Comparison of ENCODE assay signal across 1 cellular context in the genomic region with DNA sequence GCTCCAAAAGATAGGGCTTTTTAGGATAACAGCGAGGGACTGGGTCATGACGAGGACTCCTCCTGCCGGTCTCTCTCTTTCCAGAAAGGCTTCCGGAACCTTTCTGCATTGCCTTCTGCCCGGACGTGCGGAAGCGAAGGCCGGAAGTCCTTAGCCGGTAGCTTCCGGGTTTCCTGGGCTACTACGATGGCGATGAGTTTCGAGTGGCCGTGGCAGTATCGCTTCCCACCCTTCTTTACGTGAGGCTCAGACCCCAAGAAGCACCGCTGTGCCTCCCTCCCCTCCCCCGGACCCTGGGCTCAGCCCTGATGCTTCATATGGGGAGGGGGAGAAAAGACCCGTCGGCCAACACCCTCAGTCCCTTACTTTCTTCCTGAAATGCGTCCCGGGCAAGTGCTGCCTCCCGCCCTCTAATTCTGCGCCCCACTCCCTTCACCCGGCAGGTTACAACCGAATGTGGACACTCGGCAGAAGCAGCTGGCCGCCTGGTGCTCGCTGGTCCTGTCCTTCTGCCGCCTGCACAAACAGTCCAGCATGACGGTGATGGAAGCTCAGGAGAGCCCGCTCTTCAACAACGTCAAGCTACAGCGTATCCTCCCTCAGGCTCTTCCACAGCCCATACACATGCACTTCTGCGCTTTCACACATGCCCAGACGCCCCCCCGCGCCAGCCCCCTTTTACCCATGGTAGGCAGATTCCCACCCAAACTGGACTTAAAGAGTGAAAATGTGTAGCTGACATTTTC.
TF ChIP-seq lines count a peak whose summit lies in the region.

A gene (plus strand): TSS at position 160 of the 746 bp plus-strand sequence. CDS start 27 bp downstream, at position 187.

TF ChIP-seq in K562, 482 proteins besides CTCF, POLR2A, EP300 and RAD21 (continued from another document and continues in another):
- TF ChIP-seq RCOR1 (IDR thresholded peaks at IDR 0.05; ENCODE audit: borderline replicate concordance in 1 of 2, low read depth in 2 of 2, low read length in 2 of 2), result peak in 1 of 2 experiments; percentile 78; a peak in 2 of 4 replicates
- peak; percentile 50; the same call in 1 of the 2 replicates for TF ChIP-seq SMAD4 (CRISPR knock-in tag; conservative IDR thresholded peaks at IDR 0.05)
- TF ChIP-seq KLF13 (tag; IDR thresholded peaks at IDR 0.05; ENCODE audit: borderline replicate concordance, low read depth), result 0 out of 2 replicates have a peak, but pooled peaks have one; percentile 59
- TF ChIP-seq BACH1 (tag; IDR thresholded peaks at IDR 0.05), result no peak
- TF ChIP-seq ZNF780A (CRISPR knock-in tag; IDR thresholded peaks at IDR 0.05), result no peak
- TF ChIP-seq PPARD (CRISPR knock-in tag; IDR thresholded peaks at IDR 0.05), result no peak
- TF ChIP-seq, protein P1, sequence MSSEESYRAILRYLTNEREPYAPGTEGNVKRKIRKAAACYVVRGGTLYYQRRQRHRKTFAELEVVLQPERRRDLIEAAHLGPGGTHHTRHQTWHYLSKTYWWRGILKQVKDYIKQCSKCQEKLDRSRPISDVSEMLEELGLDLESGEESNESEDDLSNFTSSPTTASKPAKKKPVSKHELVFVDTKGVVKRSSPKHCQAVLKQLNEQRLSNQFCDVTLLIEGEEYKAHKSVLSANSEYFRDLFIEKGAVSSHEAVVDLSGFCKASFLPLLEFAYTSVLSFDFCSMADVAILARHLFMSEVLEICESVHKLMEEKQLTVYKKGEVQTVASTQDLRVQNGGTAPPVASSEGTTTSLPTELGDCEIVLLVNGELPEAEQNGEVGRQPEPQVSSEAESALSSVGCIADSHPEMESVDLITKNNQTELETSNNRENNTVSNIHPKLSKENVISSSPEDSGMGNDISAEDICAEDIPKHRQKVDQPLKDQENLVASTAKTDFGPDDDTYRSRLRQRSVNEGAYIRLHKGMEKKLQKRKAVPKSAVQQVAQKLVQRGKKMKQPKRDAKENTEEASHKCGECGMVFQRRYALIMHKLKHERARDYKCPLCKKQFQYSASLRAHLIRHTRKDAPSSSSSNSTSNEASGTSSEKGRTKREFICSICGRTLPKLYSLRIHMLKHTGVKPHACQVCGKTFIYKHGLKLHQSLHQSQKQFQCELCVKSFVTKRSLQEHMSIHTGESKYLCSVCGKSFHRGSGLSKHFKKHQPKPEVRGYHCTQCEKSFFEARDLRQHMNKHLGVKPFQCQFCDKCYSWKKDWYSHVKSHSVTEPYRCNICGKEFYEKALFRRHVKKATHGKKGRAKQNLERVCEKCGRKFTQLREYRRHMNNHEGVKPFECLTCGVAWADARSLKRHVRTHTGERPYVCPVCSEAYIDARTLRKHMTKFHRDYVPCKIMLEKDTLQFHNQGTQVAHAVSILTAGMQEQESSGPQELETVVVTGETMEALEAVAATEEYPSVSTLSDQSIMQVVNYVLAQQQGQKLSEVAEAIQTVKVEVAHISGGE (CRISPR knock-in tag; IDR thresholded peaks at IDR 0.05), result peak; percentile 97 to 99 (median 98)
- TF ChIP-seq PML (IDR thresholded peaks at IDR 0.05; ENCODE audit: low read length), result peak; percentile 85
- no peak for TF ChIP-seq MAFF (IDR thresholded peaks at IDR 0.05; ENCODE audit: low read length)
- TF ChIP-seq, protein P2, sequence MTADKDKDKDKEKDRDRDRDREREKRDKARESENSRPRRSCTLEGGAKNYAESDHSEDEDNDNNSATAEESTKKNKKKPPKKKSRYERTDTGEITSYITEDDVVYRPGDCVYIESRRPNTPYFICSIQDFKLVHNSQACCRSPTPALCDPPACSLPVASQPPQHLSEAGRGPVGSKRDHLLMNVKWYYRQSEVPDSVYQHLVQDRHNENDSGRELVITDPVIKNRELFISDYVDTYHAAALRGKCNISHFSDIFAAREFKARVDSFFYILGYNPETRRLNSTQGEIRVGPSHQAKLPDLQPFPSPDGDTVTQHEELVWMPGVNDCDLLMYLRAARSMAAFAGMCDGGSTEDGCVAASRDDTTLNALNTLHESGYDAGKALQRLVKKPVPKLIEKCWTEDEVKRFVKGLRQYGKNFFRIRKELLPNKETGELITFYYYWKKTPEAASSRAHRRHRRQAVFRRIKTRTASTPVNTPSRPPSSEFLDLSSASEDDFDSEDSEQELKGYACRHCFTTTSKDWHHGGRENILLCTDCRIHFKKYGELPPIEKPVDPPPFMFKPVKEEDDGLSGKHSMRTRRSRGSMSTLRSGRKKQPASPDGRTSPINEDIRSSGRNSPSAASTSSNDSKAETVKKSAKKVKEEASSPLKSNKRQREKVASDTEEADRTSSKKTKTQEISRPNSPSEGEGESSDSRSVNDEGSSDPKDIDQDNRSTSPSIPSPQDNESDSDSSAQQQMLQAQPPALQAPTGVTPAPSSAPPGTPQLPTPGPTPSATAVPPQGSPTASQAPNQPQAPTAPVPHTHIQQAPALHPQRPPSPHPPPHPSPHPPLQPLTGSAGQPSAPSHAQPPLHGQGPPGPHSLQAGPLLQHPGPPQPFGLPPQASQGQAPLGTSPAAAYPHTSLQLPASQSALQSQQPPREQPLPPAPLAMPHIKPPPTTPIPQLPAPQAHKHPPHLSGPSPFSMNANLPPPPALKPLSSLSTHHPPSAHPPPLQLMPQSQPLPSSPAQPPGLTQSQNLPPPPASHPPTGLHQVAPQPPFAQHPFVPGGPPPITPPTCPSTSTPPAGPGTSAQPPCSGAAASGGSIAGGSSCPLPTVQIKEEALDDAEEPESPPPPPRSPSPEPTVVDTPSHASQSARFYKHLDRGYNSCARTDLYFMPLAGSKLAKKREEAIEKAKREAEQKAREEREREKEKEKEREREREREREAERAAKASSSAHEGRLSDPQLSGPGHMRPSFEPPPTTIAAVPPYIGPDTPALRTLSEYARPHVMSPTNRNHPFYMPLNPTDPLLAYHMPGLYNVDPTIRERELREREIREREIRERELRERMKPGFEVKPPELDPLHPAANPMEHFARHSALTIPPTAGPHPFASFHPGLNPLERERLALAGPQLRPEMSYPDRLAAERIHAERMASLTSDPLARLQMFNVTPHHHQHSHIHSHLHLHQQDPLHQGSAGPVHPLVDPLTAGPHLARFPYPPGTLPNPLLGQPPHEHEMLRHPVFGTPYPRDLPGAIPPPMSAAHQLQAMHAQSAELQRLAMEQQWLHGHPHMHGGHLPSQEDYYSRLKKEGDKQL (CRISPR knock-in tag; IDR thresholded peaks at IDR 0.05; ENCODE audit: borderline replicate concordance), result no peak
- TF ChIP-seq HDAC3 (IDR thresholded peaks at IDR 0.05; ENCODE audit: borderline replicate concordance, partially characterized antibody), result peak; percentile 22
- peak; percentile 52; the same call in 1 of the 2 replicates for TF ChIP-seq PHF21A (IDR thresholded peaks at IDR 0.05; ENCODE audit: borderline replicate concordance, low read depth)
- TF ChIP-seq CREM (IDR thresholded peaks at IDR 0.05; ENCODE audit: low read depth), result peak; percentile 80
- peak; percentile 99 for TF ChIP-seq ZC3H11A (IDR thresholded peaks at IDR 0.05; ENCODE audit: low read depth, low read length)
- TF ChIP-seq ZNF146 (CRISPR knock-in tag; IDR thresholded peaks at IDR 0.05; ENCODE audit: unreplicated experiment), result no peak
- TF ChIP-seq, protein P3, sequence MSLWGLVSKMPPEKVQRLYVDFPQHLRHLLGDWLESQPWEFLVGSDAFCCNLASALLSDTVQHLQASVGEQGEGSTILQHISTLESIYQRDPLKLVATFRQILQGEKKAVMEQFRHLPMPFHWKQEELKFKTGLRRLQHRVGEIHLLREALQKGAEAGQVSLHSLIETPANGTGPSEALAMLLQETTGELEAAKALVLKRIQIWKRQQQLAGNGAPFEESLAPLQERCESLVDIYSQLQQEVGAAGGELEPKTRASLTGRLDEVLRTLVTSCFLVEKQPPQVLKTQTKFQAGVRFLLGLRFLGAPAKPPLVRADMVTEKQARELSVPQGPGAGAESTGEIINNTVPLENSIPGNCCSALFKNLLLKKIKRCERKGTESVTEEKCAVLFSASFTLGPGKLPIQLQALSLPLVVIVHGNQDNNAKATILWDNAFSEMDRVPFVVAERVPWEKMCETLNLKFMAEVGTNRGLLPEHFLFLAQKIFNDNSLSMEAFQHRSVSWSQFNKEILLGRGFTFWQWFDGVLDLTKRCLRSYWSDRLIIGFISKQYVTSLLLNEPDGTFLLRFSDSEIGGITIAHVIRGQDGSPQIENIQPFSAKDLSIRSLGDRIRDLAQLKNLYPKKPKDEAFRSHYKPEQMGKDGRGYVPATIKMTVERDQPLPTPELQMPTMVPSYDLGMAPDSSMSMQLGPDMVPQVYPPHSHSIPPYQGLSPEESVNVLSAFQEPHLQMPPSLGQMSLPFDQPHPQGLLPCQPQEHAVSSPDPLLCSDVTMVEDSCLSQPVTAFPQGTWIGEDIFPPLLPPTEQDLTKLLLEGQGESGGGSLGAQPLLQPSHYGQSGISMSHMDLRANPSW (CRISPR knock-in tag; IDR thresholded peaks at IDR 0.05), result peak; percentile 12; the same call in 1 of the 2 replicates
- TF ChIP-seq, protein P4, sequence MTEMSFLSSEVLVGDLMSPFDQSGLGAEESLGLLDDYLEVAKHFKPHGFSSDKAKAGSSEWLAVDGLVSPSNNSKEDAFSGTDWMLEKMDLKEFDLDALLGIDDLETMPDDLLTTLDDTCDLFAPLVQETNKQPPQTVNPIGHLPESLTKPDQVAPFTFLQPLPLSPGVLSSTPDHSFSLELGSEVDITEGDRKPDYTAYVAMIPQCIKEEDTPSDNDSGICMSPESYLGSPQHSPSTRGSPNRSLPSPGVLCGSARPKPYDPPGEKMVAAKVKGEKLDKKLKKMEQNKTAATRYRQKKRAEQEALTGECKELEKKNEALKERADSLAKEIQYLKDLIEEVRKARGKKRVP (CRISPR knock-in tag; IDR thresholded peaks at IDR 0.05), result peak; percentile 42; the same call in 1 of the 2 replicates
- peak; percentile 52; the same call in 1 of the 2 replicates for TF ChIP-seq TOE1 (IDR thresholded peaks at IDR 0.05; ENCODE audit: borderline replicate concordance)
- TF ChIP-seq TOE1 (CRISPR knock-in tag; IDR thresholded peaks at IDR 0.05; ENCODE audit: borderline replicate concordance, low read depth), result no peak
- TF ChIP-seq, protein P5, sequence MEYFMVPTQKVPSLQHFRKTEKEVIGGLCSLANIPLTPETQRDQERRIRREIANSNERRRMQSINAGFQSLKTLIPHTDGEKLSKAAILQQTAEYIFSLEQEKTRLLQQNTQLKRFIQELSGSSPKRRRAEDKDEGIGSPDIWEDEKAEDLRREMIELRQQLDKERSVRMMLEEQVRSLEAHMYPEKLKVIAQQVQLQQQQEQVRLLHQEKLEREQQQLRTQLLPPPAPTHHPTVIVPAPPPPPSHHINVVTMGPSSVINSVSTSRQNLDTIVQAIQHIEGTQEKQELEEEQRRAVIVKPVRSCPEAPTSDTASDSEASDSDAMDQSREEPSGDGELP (CRISPR knock-in tag; IDR thresholded peaks at IDR 0.05; ENCODE audit: borderline replicate concordance), result peak; percentile 54; the same call in 1 of the 2 replicates
- no peak for TF ChIP-seq ZNF707 (CRISPR knock-in tag; conservative IDR thresholded peaks at IDR 0.05)
- peak; percentile 72 for TF ChIP-seq RBM39 (optimal IDR thresholded peaks at IDR 0.05; ENCODE audit: low read depth, low read length)
- TF ChIP-seq, protein P6, sequence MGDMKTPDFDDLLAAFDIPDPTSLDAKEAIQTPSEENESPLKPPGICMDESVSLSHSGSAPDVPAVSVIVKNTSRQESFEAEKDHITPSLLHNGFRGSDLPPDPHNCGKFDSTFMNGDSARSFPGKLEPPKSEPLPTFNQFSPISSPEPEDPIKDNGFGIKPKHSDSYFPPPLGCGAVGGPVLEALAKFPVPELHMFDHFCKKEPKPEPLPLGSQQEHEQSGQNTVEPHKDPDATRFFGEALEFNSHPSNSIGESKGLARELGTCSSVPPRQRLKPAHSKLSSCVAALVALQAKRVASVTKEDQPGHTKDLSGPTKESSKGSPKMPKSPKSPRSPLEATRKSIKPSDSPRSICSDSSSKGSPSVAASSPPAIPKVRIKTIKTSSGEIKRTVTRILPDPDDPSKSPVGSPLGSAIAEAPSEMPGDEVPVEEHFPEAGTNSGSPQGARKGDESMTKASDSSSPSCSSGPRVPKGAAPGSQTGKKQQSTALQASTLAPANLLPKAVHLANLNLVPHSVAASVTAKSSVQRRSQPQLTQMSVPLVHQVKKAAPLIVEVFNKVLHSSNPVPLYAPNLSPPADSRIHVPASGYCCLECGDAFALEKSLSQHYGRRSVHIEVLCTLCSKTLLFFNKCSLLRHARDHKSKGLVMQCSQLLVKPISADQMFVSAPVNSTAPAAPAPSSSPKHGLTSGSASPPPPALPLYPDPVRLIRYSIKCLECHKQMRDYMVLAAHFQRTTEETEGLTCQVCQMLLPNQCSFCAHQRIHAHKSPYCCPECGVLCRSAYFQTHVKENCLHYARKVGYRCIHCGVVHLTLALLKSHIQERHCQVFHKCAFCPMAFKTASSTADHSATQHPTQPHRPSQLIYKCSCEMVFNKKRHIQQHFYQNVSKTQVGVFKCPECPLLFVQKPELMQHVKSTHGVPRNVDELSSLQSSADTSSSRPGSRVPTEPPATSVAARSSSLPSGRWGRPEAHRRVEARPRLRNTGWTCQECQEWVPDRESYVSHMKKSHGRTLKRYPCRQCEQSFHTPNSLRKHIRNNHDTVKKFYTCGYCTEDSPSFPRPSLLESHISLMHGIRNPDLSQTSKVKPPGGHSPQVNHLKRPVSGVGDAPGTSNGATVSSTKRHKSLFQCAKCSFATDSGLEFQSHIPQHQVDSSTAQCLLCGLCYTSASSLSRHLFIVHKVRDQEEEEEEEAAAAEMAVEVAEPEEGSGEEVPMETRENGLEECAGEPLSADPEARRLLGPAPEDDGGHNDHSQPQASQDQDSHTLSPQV (IDR thresholded peaks at IDR 0.05), result peak; percentile 24; the same call in 1 of the 2 replicates
- 0 out of 2 replicates have a peak, but pooled peaks have one; percentile 20 for TF ChIP-seq SMARCE1 (IDR thresholded peaks at IDR 0.05)
- TF ChIP-seq CBX8 (IDR thresholded peaks at IDR 0.05; ENCODE audit: borderline replicate concordance, extremely low read depth, low read depth, low read length, poor library complexity, severe bottlenecking), result no peak
- TF ChIP-seq FOSL1 (tag; conservative IDR thresholded peaks at IDR 0.05), result 0 out of 2 replicates have a peak, but pooled peaks have one; percentile 39
- TF ChIP-seq, protein P7, sequence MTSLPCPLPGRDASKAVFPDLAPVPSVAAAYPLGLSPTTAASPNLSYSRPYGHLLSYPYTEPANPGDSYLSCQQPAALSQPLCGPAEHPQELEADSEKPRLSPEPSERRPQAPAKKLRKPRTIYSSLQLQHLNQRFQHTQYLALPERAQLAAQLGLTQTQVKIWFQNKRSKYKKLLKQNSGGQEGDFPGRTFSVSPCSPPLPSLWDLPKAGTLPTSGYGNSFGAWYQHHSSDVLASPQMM (CRISPR knock-in tag; IDR thresholded peaks at IDR 0.05), result no peak
- TF ChIP-seq ZFX (CRISPR knock-in tag; IDR thresholded peaks at IDR 0.05), result peak; percentile 21; the same call in 1 of the 2 replicates
- TF ChIP-seq, protein P8, sequence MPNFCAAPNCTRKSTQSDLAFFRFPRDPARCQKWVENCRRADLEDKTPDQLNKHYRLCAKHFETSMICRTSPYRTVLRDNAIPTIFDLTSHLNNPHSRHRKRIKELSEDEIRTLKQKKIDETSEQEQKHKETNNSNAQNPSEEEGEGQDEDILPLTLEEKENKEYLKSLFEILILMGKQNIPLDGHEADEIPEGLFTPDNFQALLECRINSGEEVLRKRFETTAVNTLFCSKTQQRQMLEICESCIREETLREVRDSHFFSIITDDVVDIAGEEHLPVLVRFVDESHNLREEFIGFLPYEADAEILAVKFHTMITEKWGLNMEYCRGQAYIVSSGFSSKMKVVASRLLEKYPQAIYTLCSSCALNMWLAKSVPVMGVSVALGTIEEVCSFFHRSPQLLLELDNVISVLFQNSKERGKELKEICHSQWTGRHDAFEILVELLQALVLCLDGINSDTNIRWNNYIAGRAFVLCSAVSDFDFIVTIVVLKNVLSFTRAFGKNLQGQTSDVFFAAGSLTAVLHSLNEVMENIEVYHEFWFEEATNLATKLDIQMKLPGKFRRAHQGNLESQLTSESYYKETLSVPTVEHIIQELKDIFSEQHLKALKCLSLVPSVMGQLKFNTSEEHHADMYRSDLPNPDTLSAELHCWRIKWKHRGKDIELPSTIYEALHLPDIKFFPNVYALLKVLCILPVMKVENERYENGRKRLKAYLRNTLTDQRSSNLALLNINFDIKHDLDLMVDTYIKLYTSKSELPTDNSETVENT (CRISPR knock-in tag; IDR thresholded peaks at IDR 0.05), result no peak; the same call in 1 of the 2 replicates
- no peak for TF ChIP-seq ZNF212 (CRISPR knock-in tag; IDR thresholded peaks at IDR 0.05)
